26 cellular contexts compared by ENCODE assay signal in the genomic region with DNA sequence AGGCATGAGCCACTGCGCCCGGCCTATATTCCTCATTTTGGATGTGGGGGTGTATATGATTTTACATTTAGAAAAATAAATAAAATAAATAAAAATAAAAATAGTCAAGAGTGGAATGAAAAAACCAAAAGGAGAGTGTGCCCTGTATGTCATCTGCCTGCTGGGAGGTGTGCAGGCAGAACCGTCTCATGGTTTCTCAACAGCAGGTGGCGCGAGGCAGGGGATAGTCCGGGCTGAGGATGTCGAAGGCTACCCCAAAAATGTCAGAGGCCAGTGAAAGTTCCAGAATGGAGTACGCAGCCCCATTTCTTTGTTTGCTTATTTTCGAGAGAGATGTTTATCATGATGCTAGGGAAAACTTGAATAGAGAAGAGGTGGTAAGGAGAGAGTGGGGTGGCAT.
"Had no signal": no experiment of that assay in that cellular context is flagged by ENCODE, and none has a peak within 500 bp of the region (broad histone marks: within the 10 kb centered on the region; RNA-seq: fewer than 3 reads in every experiment).

No MANE protein-coding gene starts in this region.

- H3K4me3 Mint-ChIP-seq: effector memory CD8-positive, alpha-beta T cell; naive thymus-derived CD8-positive, alpha-beta T cell; nephron progenitor cell; stimulated activated naive CD8-positive, alpha-beta T cell treated with anti-CD3 and anti-CD28 coated beads, Interleukin-15, amount 100 ng/mL, for 72 hours had no signal

- H3K36me3 ChIP-seq: gastrocnemius medialis, ovary, suprapubic skin, transverse colon, upper lobe of right lung, uterus had no signal

- H3K9me3 Mint-ChIP-seq: effector memory CD8-positive, alpha-beta T cell; naive thymus-derived CD8-positive, alpha-beta T cell; nephron progenitor cell; stimulated activated naive CD8-positive, alpha-beta T cell treated with anti-CD3 and anti-CD28 coated beads, Interleukin-15, amount 100 ng/mL, for 72 hours had no signal

- H3K4me1 ChIP-seq: gastrocnemius medialis, suprapubic skin, upper lobe of right lung, uterus had no signal

- H3K27me3 ChIP-seq: gastrocnemius medialis, ovary, transverse colon, uterus had no signal

- H3K27ac ChIP-seq: gastrocnemius medialis, ovary, suprapubic skin, transverse colon, upper lobe of right lung, uterus had no signal

- H3K4me2 ChIP-seq: smooth muscle cell had no signal

- DNase-seq: cortex of kidney; effector memory CD8-positive, alpha-beta T cell; foreskin fibroblast; gastrocnemius medialis; head of caudate nucleus; kidney; mesendoderm; naive thymus-derived CD8-positive, alpha-beta T cell; nephron progenitor cell; occipital lobe; ovary; posterior cingulate gyrus; retina; stimulated activated CD4-positive, alpha-beta T cell treated with anti-CD3 and anti-CD28 coated beads, Interleukin-12 subunit alpha, Interleukin-12 subunit beta, amount 100 ng/mL, for 4 hours; stimulated activated CD4-positive, alpha-beta T cell treated with anti-CD3 and anti-CD28 coated beads, Interleukin-1b, Interleukin-23, amount 100 ng/mL, for 48 hours; stimulated activated CD4-positive, alpha-beta T cell treated with anti-CD3 and anti-CD28 coated beads, Interleukin-4, amount 100 ng/mL, for 1 hour; stimulated activated CD8-positive, alpha-beta memory T cell treated with anti-CD3 and anti-CD28 coated beads, Interleukin-4, amount 100 ng/mL, for 48 hours; stimulated activated naive CD4-positive, alpha-beta T cell; stimulated activated naive CD8-positive, alpha-beta T cell treated with anti-CD3 and anti-CD28 coated beads, Interleukin-15, amount 100 ng/mL, for 72 hours; transverse colon; upper lobe of right lung; uterus had no signal

- H3K27ac Mint-ChIP-seq: effector memory CD8-positive, alpha-beta T cell; naive thymus-derived CD8-positive, alpha-beta T cell; stimulated activated naive CD8-positive, alpha-beta T cell treated with anti-CD3 and anti-CD28 coated beads, Interleukin-15, amount 100 ng/mL, for 72 hours had no signal

- H3K4me1 Mint-ChIP-seq: naive thymus-derived CD8-positive, alpha-beta T cell; stimulated activated naive CD8-positive, alpha-beta T cell treated with anti-CD3 and anti-CD28 coated beads, Interleukin-15, amount 100 ng/mL, for 72 hours had no signal

- H3K9me3 ChIP-seq: gastrocnemius medialis, ovary, suprapubic skin, transverse colon, upper lobe of right lung, uterus had no signal

- H3K4me3 ChIP-seq: gastrocnemius medialis, ovary, smooth muscle cell, suprapubic skin, transverse colon, upper lobe of right lung, uterus had no signal

- ATAC-seq: effector memory CD8-positive, alpha-beta T cell; gastrocnemius medialis; left lobe of liver; naive thymus-derived CD8-positive, alpha-beta T cell; sciatic nerve; stimulated activated naive CD8-positive, alpha-beta T cell treated with anti-CD3 and anti-CD28 coated beads, Interleukin-15, amount 100 ng/mL, for 72 hours; upper lobe of right lung had no signal

- H3K36me3 Mint-ChIP-seq: naive thymus-derived CD8-positive, alpha-beta T cell had no signal
